Comparison of ENCODE assay signal across 20 cellular contexts in genomic region chr7:140610204-140611165, GRCh38. TPM values are rescaled to one million over a fixed set of nuclear protein-coding genes. Genes with fewer than 3 reads are reported as not detected.
DNase-seq lines count a peak whose midpoint lies in the region; ATAC-seq and TF ChIP-seq lines count a peak whose summit lies in the region.
"Had no signal": no experiment of that assay in that cellular context is flagged by ENCODE, and none has a peak within 500 bp of the region (broad histone marks: within the 10 kb centered on the region; RNA-seq: fewer than 3 reads in every experiment).

No MANE protein-coding gene starts in this region.

- ATAC-seq in GM18907 (IDR thresholded peaks at IDR 0.05; ENCODE audit: unreplicated experiment) (no peak), GM21515 (IDR thresholded peaks at IDR 0.05; ENCODE audit: unreplicated experiment) (no peak)
- ATAC-seq: activated T-helper 17 cell treated with anti-CD3 and anti-CD28 coated beads, Interleukin-2, amount 50 U/mL, for 72 hours; HCT116; lower lobe of right lung; naive thymus-derived CD8-positive, alpha-beta T cell; Panc1 had no signal

- H3K4me3 Mint-ChIP-seq in osteocyte (ENCODE audit: unreplicated experiment) = no peak overlapping the region
- no peak overlapping the region for H3K4me3 Mint-ChIP-seq in activated CD4-positive, alpha-beta memory T cell treated with anti-CD3 and anti-CD28 coated beads, Interleukin-2, amount 10 ng/mL, durations not matched to agents 7 days and 5 days
- H3K4me3 Mint-ChIP-seq: activated T-helper 17 cell treated with anti-CD3 and anti-CD28 coated beads, Interleukin-2, amount 50 U/mL, for 72 hours; central memory CD8-positive, alpha-beta T cell; endodermal cell; naive thymus-derived CD8-positive, alpha-beta T cell had no signal

- peaks cover 35% of the 10 kb centered on the region for H3K4me1 ChIP-seq in PC-9 (replicated peaks; ENCODE audit: insufficient read depth)

- BruUV-seq in PC-9 (replicated peaks; lab: Mats Ljungman, UMichigan) = no TSS peak

- H3K4me3 ChIP-seq in PC-9 (no peak overlapping the region), fibroblast of the aortic adventitia (ENCODE audit: low read depth, low read length) (no peak overlapping the region)
- H3K4me3 ChIP-seq: adrenal gland, lower lobe of right lung had no signal

- H3K79me2 ChIP-seq in PC-9 (ENCODE audit: low read depth) = no peaks in the 10 kb centered on the region

- H3K4me1 Mint-ChIP-seq in osteocyte (ENCODE audit: unreplicated experiment) = peaks cover 44% of the 10 kb centered on the region
- H3K4me1 Mint-ChIP-seq in activated CD4-positive, alpha-beta memory T cell treated with anti-CD3 and anti-CD28 coated beads, Interleukin-2, amount 10 ng/mL, durations not matched to agents 7 days and 5 days = no peaks in the 10 kb centered on the region
- H3K4me1 Mint-ChIP-seq: activated T-helper 17 cell treated with anti-CD3 and anti-CD28 coated beads, Interleukin-2, amount 50 U/mL, for 72 hours; central memory CD8-positive, alpha-beta T cell; endodermal cell; naive thymus-derived CD8-positive, alpha-beta T cell had no signal

- H3K4me2 ChIP-seq in PC-9 = peak overlapping the region; percentile 2; the same call in 1 of the 2 replicates

- no peaks in the 10 kb centered on the region for H4K20me1 ChIP-seq in PC-9 (ENCODE audit: insufficient read depth)

- intact Hi-C loops in PC-9 (cut with micrococcal nuclease; ENCODE audit: unreplicated experiment) = no loop called here

- no peaks in the 10 kb centered on the region for H3K9me3 Mint-ChIP-seq in osteocyte (ENCODE audit: unreplicated experiment)
- no peaks in the 10 kb centered on the region for H3K9me3 Mint-ChIP-seq in activated CD4-positive, alpha-beta memory T cell treated with anti-CD3 and anti-CD28 coated beads, Interleukin-2, amount 10 ng/mL, durations not matched to agents 7 days and 5 days
- H3K9me3 Mint-ChIP-seq: activated T-helper 17 cell treated with anti-CD3 and anti-CD28 coated beads, Interleukin-2, amount 50 U/mL, for 72 hours; central memory CD8-positive, alpha-beta T cell; endodermal cell; naive thymus-derived CD8-positive, alpha-beta T cell had no signal

- H2AFZ ChIP-seq in PC-9 = no peak overlapping the region

- no peaks in the 10 kb centered on the region for H3K9me2 ChIP-seq in PC-9 (ENCODE audit: insufficient read depth)

- H3K36me3 ChIP-seq in PC-9 (ENCODE audit: low read depth) = no peaks in the 10 kb centered on the region
- H3K36me3 ChIP-seq: adrenal gland, lower lobe of right lung had no signal

- CTCF ChIA-PET in PC-9 (lab: Charles Lee) = no interaction called here
- CTCF ChIA-PET in activated CD4-positive, alpha-beta memory T cell treated with anti-CD3 and anti-CD28 coated beads, Interleukin-2, amount 10 ng/mL, durations not matched to agents 7 days and 5 days (lab: Charles Lee) = interaction anchor here (1.3 kb wide), 1 partner anchor 21 kb away, joined by 4 read pairs; no protein-coding TSS in a partner anchor

- peaks cover 22% of the 10 kb centered on the region for H3F3A ChIP-seq in PC-9 (ENCODE audit: insufficient read depth, low read depth)

- H3K36me3 Mint-ChIP-seq in osteocyte (ENCODE audit: unreplicated experiment) = peaks cover 8% of the 10 kb centered on the region
- H3K36me3 Mint-ChIP-seq in activated CD4-positive, alpha-beta memory T cell treated with anti-CD3 and anti-CD28 coated beads, Interleukin-2, amount 10 ng/mL, durations not matched to agents 7 days and 5 days (ENCODE audit: low read depth) = no peaks in the 10 kb centered on the region
- H3K36me3 Mint-ChIP-seq: naive thymus-derived CD8-positive, alpha-beta T cell had no signal

- H3K27ac Mint-ChIP-seq in osteocyte (ENCODE audit: unreplicated experiment) = peak overlapping the region; percentile 86
- no peak overlapping the region for H3K27ac Mint-ChIP-seq in activated CD4-positive, alpha-beta memory T cell treated with anti-CD3 and anti-CD28 coated beads, Interleukin-2, amount 10 ng/mL, durations not matched to agents 7 days and 5 days
- H3K27ac Mint-ChIP-seq: activated T-helper 17 cell treated with anti-CD3 and anti-CD28 coated beads, Interleukin-2, amount 50 U/mL, for 72 hours; endodermal cell; naive thymus-derived CD8-positive, alpha-beta T cell had no signal

- no peaks in the 10 kb centered on the region for H3K27me3 Mint-ChIP-seq in osteocyte (ENCODE audit: unreplicated experiment)
- peaks cover 1% of the 10 kb centered on the region for H3K27me3 Mint-ChIP-seq in activated CD4-positive, alpha-beta memory T cell treated with anti-CD3 and anti-CD28 coated beads, Interleukin-2, amount 10 ng/mL, durations not matched to agents 7 days and 5 days
- H3K27me3 Mint-ChIP-seq: activated T-helper 17 cell treated with anti-CD3 and anti-CD28 coated beads, Interleukin-2, amount 50 U/mL, for 72 hours had no signal

- H3K27me3 ChIP-seq in PC-9 (ENCODE audit: insufficient read depth, low read depth) = no peaks in the 10 kb centered on the region
- H3K27me3 ChIP-seq: adrenal gland had no signal

- H3K9me3 ChIP-seq in PC-9 (ENCODE audit: insufficient read depth, low read depth) = no peaks in the 10 kb centered on the region
- H3K9me3 ChIP-seq: adrenal gland, lower lobe of right lung had no signal

- DNase-seq in ELF-1 (ENCODE audit: low read depth, low spot score) (peak; percentile 83), PC-9 (peak; percentile 30 to 79), fibroblast of the aortic adventitia (ENCODE audit: low read depth) (peak; percentile 24), osteocyte (ENCODE audit: extremely low spot score, unreplicated experiment) (no peak), kidney tubule cell (ENCODE audit: low spot score) (no peak)
- no peak for DNase-seq in activated CD4-positive, alpha-beta memory T cell treated with anti-CD3 and anti-CD28 coated beads, Interleukin-2, amount 10 ng/mL, durations not matched to agents 7 days and 5 days
- DNase-seq: adrenal gland; DMS153; endodermal cell; lower lobe of right lung; naive thymus-derived CD8-positive, alpha-beta T cell; NCI-H1694; NCI-H526; T-helper 1 cell had no signal

- POLR2A ChIA-PET in PC-9 (lab: Charles Lee; ENCODE audit: unreplicated experiment) = interaction anchor here (0.6 to 0.7 kb wide), 4 partner anchors 8 to 1126 kb away, joined by 3 to 8 read pairs (median 4); no protein-coding TSS in a partner anchor
- POLR2A ChIA-PET in activated CD4-positive, alpha-beta memory T cell treated with anti-CD3 and anti-CD28 coated beads, Interleukin-2, amount 10 ng/mL, durations not matched to agents 7 days and 5 days (lab: Charles Lee) = no interaction called here

- H3K27ac ChIP-seq in PC-9 = peak overlapping the region; percentile 71
- H3K27ac ChIP-seq: adrenal gland, lower lobe of right lung had no signal

- TF ChIP-seq CTCF in PC-9 (conservative IDR thresholded peaks at IDR 0.05) = no peak
- TF ChIP-seq CTCF in fibroblast of the aortic adventitia (IDR thresholded peaks at IDR 0.05; ENCODE audit: insufficient read depth, low read length) = no peak
- no peak for TF ChIP-seq CTCF in osteocyte (IDR thresholded peaks at IDR 0.05)

RNA-seq across cellular contexts. Expression of gene DENND2A, which starts 30.1 kb away (rescaled TPM):
- total RNA-seq in PC-9 (2021) (3.7 and 4.2 TPM in 2 replicates), fibroblast of the aortic adventitia (ENCODE audit: low replicate concordance) (10.8 and 17.7 TPM in 2 replicates), osteocyte (53.3 and 56.6 TPM in 2 replicates)
- not detected for total RNA-seq in activated CD4-positive, alpha-beta memory T cell treated with anti-CD3 and anti-CD28 coated beads, Interleukin-2, amount 10 ng/mL, durations not matched to agents 7 days and 5 days
- total RNA-seq: activated T-helper 17 cell treated with anti-CD3 and anti-CD28 coated beads, Interleukin-2, amount 50 U/mL, for 72 hours had no signal

Comparison
In these comparisons a context has a peak if more than half of its experiments do, and no peak if none do; other contexts are left out.
1. DNase-seq: peak in ELF-1 (single experiment), PC-9 (2 of 2) and fibroblast of the aortic adventitia (single experiment); none in osteocyte (single experiment), kidney tubule cell (single experiment) and activated CD4-positive, alpha-beta memory T cell treated with anti-CD3 and anti-CD28 coated beads, Interleukin-2, amount 10 ng/mL, durations not matched to agents 7 days and 5 days (single experiment).